Comparison of ENCODE assay signal across 10 cellular contexts in genomic region chr2:241358470-241358869, GRCh38. TPM values are rescaled to one million over a fixed set of nuclear protein-coding genes. Genes with fewer than 3 reads are reported as not detected.
A peak's percentile ranks its signal among the peaks of the same experiment; 100 is the strongest.
DNase-seq lines count a peak whose midpoint lies in the region; ATAC-seq and TF ChIP-seq lines count a peak whose summit lies in the region.
"Had no signal": no experiment of that assay in that cellular context is flagged by ENCODE, and none has a peak within 500 bp of the region (broad histone marks: within the 10 kb centered on the region; RNA-seq: fewer than 3 reads in every experiment).

No MANE protein-coding gene starts in this region.

- peaks cover 36% of the 10 kb centered on the region for H3K4me1 Mint-ChIP-seq in activated T-cell treated with anti-CD3 and anti-CD28 coated beads, Interleukin-2, amount 50 U/mL, for 72 hours (ENCODE audit: low read depth)

- no peak for ATAC-seq in activated T-cell treated with anti-CD3 and anti-CD28 coated beads, Interleukin-2, amount 50 U/mL, for 72 hours (replicated peaks in 1 of 2)
- ATAC-seq: HCT116 had no signal

- TF ChIP-seq POLR2A in tibial nerve (IDR thresholded peaks at IDR 0.05) (no peak), uterus (IDR thresholded peaks at IDR 0.05) (no peak)

- no peaks in the 10 kb centered on the region for H3K9me3 Mint-ChIP-seq in activated T-cell treated with anti-CD3 and anti-CD28 coated beads, Interleukin-2, amount 50 U/mL, for 72 hours

- peaks cover 0 to 1% of the 10 kb centered on the region in 2 donors for H3K36me3 Mint-ChIP-seq in activated T-cell treated with anti-CD3 and anti-CD28 coated beads, Interleukin-2, amount 50 U/mL, for 72 hours (ENCODE audit: insufficient read depth in 2 of 2)

- TF ChIP-seq CTCF in dorsolateral prefrontal cortex (IDR thresholded peaks at IDR 0.05 in 54 of 56, conservative IDR thresholded peaks at IDR 0.05 in 2 of 56; ENCODE audit: low read depth in 1 of 56, partially characterized antibody in 56 of 56) (no peak), tibial nerve (IDR thresholded peaks at IDR 0.05) (no peak), uterus (IDR thresholded peaks at IDR 0.05) (no peak)

- peak overlapping the region in 35 of 59 donors; percentile 0 to 77 (median 33) for H3K27ac ChIP-seq in dorsolateral prefrontal cortex
- H3K27ac ChIP-seq in tibial nerve = peak overlapping the region in 3 of 4 donors; percentile 47 to 98 (median 91)
- no peak overlapping the region for H3K27ac ChIP-seq in uterus

- H3K4me3 ChIP-seq in dorsolateral prefrontal cortex (peak overlapping the region in 33 of 59 donors; percentile 0 to 99 (median 31)), tibial nerve (no peak overlapping the region), uterus (no peak overlapping the region)

- DNase-seq in activated T-cell treated with anti-CD3 and anti-CD28 coated beads, Interleukin-2, amount 50 U/mL, for 72 hours = no peak
- no peak for DNase-seq in activated T-cell treated with anti-CD3 and anti-CD28 coated beads for 4 hours
- DNase-seq in KBM-7 = peak; percentile 16
- no peak for DNase-seq in dorsolateral prefrontal cortex
- no peak for DNase-seq in tibial nerve (ENCODE audit: low spot score in 2 of 2)
- DNase-seq in uterus = no peak
- no peak for DNase-seq in SHP77 treated with DMSO at 0.1 percent for 48 hours (lab: John Stamatoyannopoulos, UW)
- no peak for DNase-seq in NCI-H2081 (lab: John Stamatoyannopoulos, UW)
- DNase-seq: NCI-H526 treated with DMSO at 0.1 percent for 48 hours had no signal

- TF ChIP-seq EP300 in tibial nerve (IDR thresholded peaks at IDR 0.05) = peak in 1 of 2 donors; percentile 63

- peak overlapping the region; percentile 16 for H3K27ac Mint-ChIP-seq in activated T-cell treated with anti-CD3 and anti-CD28 coated beads, Interleukin-2, amount 50 U/mL, for 72 hours

- no peaks in the 10 kb centered on the region for H3K27me3 ChIP-seq in dorsolateral prefrontal cortex
- H3K27me3 ChIP-seq in tibial nerve = no peaks in the 10 kb centered on the region
- H3K27me3 ChIP-seq in uterus = no peaks in the 10 kb centered on the region

- H3K4me1 ChIP-seq in tibial nerve = peaks cover 0 to 39% (median 28%) of the 10 kb centered on the region in 4 donors
- H3K4me1 ChIP-seq in uterus = peaks cover 0 to 6% of the 10 kb centered on the region in 2 donors

- H3K4me3 Mint-ChIP-seq in activated T-cell treated with anti-CD3 and anti-CD28 coated beads, Interleukin-2, amount 50 U/mL, for 72 hours = peak overlapping the region in 1 of 2 donors; percentile 34

- WGBS in tibial nerve, 2 donors = 39 to 46% methylated on average over 5 of the region's 5 CpGs

- in situ Hi-C loops in KBM-7 (cut with MboI; ENCODE audit: low pct_unique_long_range_greater_than_20kb, low sequenced_read_pairs) = no loop called here

- intact Hi-C loops in dorsolateral prefrontal cortex (cut with DNase I) = loop anchor here in 1 of 2 donors (5.0 to 10.0 kb wide), 3 partner anchors 41 to 149 kb away; partner anchors contain the start of genes HDLBP, SEPTIN2 and STK25
- intact Hi-C loops in uterus (cut with DNase I; ENCODE audit: low total_unique reads) = loop anchor here (5.0 kb wide), 1 partner anchor 86 kb away; no protein-coding TSS in a partner anchor

- H3K27me3 Mint-ChIP-seq in activated T-cell treated with anti-CD3 and anti-CD28 coated beads, Interleukin-2, amount 50 U/mL, for 72 hours (ENCODE audit: low read depth) = no peaks in the 10 kb centered on the region

- H3K36me3 ChIP-seq in tibial nerve = peaks cover 0 to 10% (median 0%) of the 10 kb centered on the region in 3 donors
- H3K36me3 ChIP-seq in uterus = no peaks in the 10 kb centered on the region

- H3K9me3 ChIP-seq in tibial nerve (no peaks in the 10 kb centered on the region), uterus (no peaks in the 10 kb centered on the region)

RNA-seq across cellular contexts. Expression of gene FARP2, which starts 2.4 kb away (rescaled TPM):
- total RNA-seq in activated T-cell treated with anti-CD3 and anti-CD28 coated beads, Interleukin-2, amount 50 U/mL, for 72 hours = 10 to 100 TPM; 30.2 to 30.8 TPM
- total RNA-seq in dorsolateral prefrontal cortex (100 to 1,000 TPM in 1 of 120 experiments, 10 to 100 TPM in 119; 39.8 to 107 (median 67.7) TPM), tibial nerve (100 to 1,000 TPM in 2 of 4 donors, 10 to 100 TPM in 2; 42.7 to 229 (median 93.2) TPM), uterus (10 to 100 TPM; 20.0 to 92.0 (median 40.6) TPM)

RNA-seq across cellular contexts. Expression of gene SEPTIN2, which starts 42.7 kb away (rescaled TPM):
- 100 to 1,000 TPM; 269 to 272 TPM for total RNA-seq in activated T-cell treated with anti-CD3 and anti-CD28 coated beads, Interleukin-2, amount 50 U/mL, for 72 hours
- total RNA-seq in dorsolateral prefrontal cortex (100 to 1,000 TPM; 149 to 396 (median 221) TPM), tibial nerve (100 to 1,000 TPM; 311 to 585 (median 373) TPM), uterus (100 to 1,000 TPM; 135 to 631 (median 268) TPM)

RNA-seq across cellular contexts. Expression of gene HDLBP, which starts 43.0 kb away (rescaled TPM):
- total RNA-seq in activated T-cell treated with anti-CD3 and anti-CD28 coated beads, Interleukin-2, amount 50 U/mL, for 72 hours = 100 to 1,000 TPM; 272 to 283 TPM
- total RNA-seq in dorsolateral prefrontal cortex (100 to 1,000 TPM; 216 to 367 (median 256) TPM), tibial nerve (100 to 1,000 TPM; 324 to 412 (median 363) TPM), uterus (1,000 to 10,000 TPM in 1 of 4 donors, 100 to 1,000 TPM in 3; 226 to 1,465 (median 466) TPM)

Comparison
In these comparisons a context has a peak if more than half of its experiments do, and no peak if none do; other contexts are left out.
1. H3K27ac ChIP-seq: peak in dorsolateral prefrontal cortex (35 of 59) and tibial nerve (3 of 4); none in uterus (0 of 2).
2. H3K4me3 ChIP-seq: peak in dorsolateral prefrontal cortex (33 of 59); none in tibial nerve (0 of 4) and uterus (0 of 2).